ENCODE assay signal across 8 cellular contexts in genomic region chr6:134178230-134179044, GRCh38.
DNase-seq lines count a peak whose midpoint lies in the region; ATAC-seq and TF ChIP-seq lines count a peak whose summit lies in the region.

No MANE protein-coding gene starts in this region.

- no peaks in the 10 kb centered on the region for H4K20me1 ChIP-seq in Karpas-422 (ENCODE audit: insufficient read depth, low read depth, low read length)

- peak overlapping the region; percentile 10; the same call in 1 of the 2 replicates for H3K4me3 ChIP-seq in Karpas-422 (ENCODE audit: low read length)
- H3K4me3 ChIP-seq in transverse colon = peak overlapping the region; percentile 9 to 72 (median 26)

- peak overlapping the region; percentile 95 for H3K27ac Mint-ChIP-seq in T-helper 17 cell

- H3K36me3 ChIP-seq in Karpas-422 (ENCODE audit: insufficient read depth, low read length) (no peaks in the 10 kb centered on the region), transverse colon (peaks cover 0 to 1% (median 0%) of the 10 kb centered on the region in 4 donors)

- no peak for TF ChIP-seq EP300 in transverse colon (IDR thresholded peaks at IDR 0.05; ENCODE audit: low read depth)

- H3K4me3 Mint-ChIP-seq in T-helper 17 cell = peak overlapping the region; percentile 94

- H3K36me3 Mint-ChIP-seq in T-helper 17 cell (ENCODE audit: low read depth) = no peaks in the 10 kb centered on the region

- intact Hi-C loops in left ventricle myocardium superior (cut with micrococcal nuclease) = loop anchor here (2.0 kb wide), 1 partner anchor 462 kb away; no protein-coding TSS in a partner anchor
- intact Hi-C loops in posterior vena cava (cut with DNase I) = loop anchor here (5.0 to 10.0 kb wide), 2 partner anchors 459 to 466 kb away; no protein-coding TSS in a partner anchor
- intact Hi-C loops in transverse colon (cut with DNase I; ENCODE audit: low total_unique reads) = loop anchor here (10.0 kb wide), 1 partner anchor 456 kb away; no protein-coding TSS in a partner anchor

- peaks cover 32% of the 10 kb centered on the region for H3K4me1 Mint-ChIP-seq in T-helper 17 cell

- H3K9me2 ChIP-seq in Karpas-422 (replicated peaks; ENCODE audit: insufficient read depth, low read length) = no peaks in the 10 kb centered on the region

- no peaks in the 10 kb centered on the region for H3K79me2 ChIP-seq in Karpas-422 (ENCODE audit: low read length)

- H3K27ac ChIP-seq in Karpas-422 (ENCODE audit: low read length) (no peak overlapping the region), transverse colon (peak overlapping the region; percentile 24 to 95 (median 94))

- no peaks in the 10 kb centered on the region for H3K27me3 ChIP-seq in Karpas-422 (ENCODE audit: low read length)
- H3K27me3 ChIP-seq in transverse colon = no peaks in the 10 kb centered on the region

- DNase-seq in GM04503 (ENCODE audit: low read depth) (peak; percentile 84), Karpas-422 (peak; percentile 58), T-helper 17 cell (peak; percentile 67 to 81 (median 68)), anterior cingulate cortex (lab: John Stamatoyannopoulos, UW) (peak in 56 of 58 donors; percentile 16 to 92 (median 72)), left ventricle myocardium superior (peak; percentile 68), posterior vena cava (ENCODE audit: low spot score) (peak; percentile 91), transverse colon (peak; percentile 81)

- in situ Hi-C loops in transverse colon (cut with MboI; ENCODE audit: low pct_ligation_motif_present in 1 of 4, low pct_unique_long_range_greater_than_20kb in 1 of 4, low sequenced_read_pairs in 3 of 4) = loop anchor here in 2 of 4 donors (10.0 kb wide), 2 partner anchors 466 to 646 kb away; no protein-coding TSS in a partner anchor

- peak; percentile 49 for TF ChIP-seq POLR2A in transverse colon (IDR thresholded peaks at IDR 0.05)

- no peak overlapping the region for H3K9ac ChIP-seq in Karpas-422 (ENCODE audit: low read length)

- peak; percentile 62 to 82 (median 67) for TF ChIP-seq CTCF in transverse colon (IDR thresholded peaks at IDR 0.05)

- 0 to 5% methylated on average over 12 to 28 of the region's 28 CpGs for WGBS in transverse colon (ENCODE audit: low coverage in 1 of 2), 2 donors

- peaks cover 30% of the 10 kb centered on the region for H3K4me1 ChIP-seq in Karpas-422 (ENCODE audit: low read length)
- H3K4me1 ChIP-seq in transverse colon = peaks cover 0 to 21% (median 11%) of the 10 kb centered on the region in 4 donors

- H3K27me3 Mint-ChIP-seq in T-helper 17 cell = no peaks in the 10 kb centered on the region

- H2AFZ ChIP-seq in Karpas-422 (ENCODE audit: low read length) = 0 out of 2 replicates have a peak overlapping the region, but pooled peaks have one; percentile 60

- ATAC-seq in T-helper 17 cell (peak; percentile 78), left ventricle myocardium superior (peak; percentile 50), GM21360 (IDR thresholded peaks at IDR 0.05; ENCODE audit: unreplicated experiment) (no peak)

- H3K9me3 ChIP-seq in Karpas-422 (ENCODE audit: low read length) = no peaks in the 10 kb centered on the region
- H3K9me3 ChIP-seq in T-helper 17 cell (ENCODE audit: control insufficient read depth, low read length, poor library complexity, severe bottlenecking) = no peaks in the 10 kb centered on the region
- no peaks in the 10 kb centered on the region for H3K9me3 ChIP-seq in transverse colon

- H3K4me2 ChIP-seq in Karpas-422 (ENCODE audit: low read depth, low read length, poor library complexity, severe bottlenecking) = peak overlapping the region; percentile 57
